In the genomic region with DNA sequence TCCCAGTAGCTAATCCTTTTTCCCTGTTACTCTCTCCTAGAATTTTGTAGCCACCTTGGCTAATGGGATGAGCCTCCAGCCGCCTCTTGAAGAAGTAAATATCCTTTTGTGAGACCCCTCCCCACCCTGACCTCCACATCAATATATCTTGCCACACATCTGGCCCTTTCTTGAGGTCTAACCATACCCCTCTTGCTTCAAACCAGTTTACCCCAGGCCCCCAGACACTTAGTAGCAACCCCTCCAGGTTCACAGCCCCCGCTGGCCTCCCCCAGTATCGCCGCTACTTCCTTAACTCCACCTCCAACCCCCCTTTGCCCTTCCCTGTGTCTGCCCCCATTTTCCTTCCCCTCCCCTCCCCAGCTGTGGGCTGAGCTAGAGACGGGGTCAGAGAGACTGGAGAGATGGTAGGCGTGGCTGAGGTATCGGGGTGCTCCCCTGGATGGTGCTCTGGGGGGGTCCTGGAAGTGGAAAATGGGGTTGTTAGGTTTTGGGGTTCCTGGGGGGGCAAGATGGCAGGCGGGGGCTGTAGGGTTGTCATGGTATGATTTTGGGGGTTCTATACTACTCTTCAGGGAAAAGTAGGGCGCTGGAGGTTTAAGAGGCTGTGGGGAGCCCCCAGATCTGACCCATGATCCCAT, we compare ENCODE assay signal across 1 cellular context.
TF ChIP-seq lines count a peak whose summit lies in the region.

No MANE protein-coding gene starts in this region.

TF ChIP-seq in IMR-90, 13 proteins besides CTCF, POLR2A, EP300 and RAD21:
- TF ChIP-seq CEBPB (IDR thresholded peaks at IDR 0.05; ENCODE audit: low read depth, low read length) (no peak), MAFK (IDR thresholded peaks at IDR 0.05; ENCODE audit: low read depth, low read length) (no peak), ELK1 (IDR thresholded peaks at IDR 0.05; ENCODE audit: borderline replicate concordance, low read depth, low read length) (no peak), MAZ (IDR thresholded peaks at IDR 0.05; ENCODE audit: borderline replicate concordance, low read depth, low read length) (no peak), FOS (IDR thresholded peaks at IDR 0.05; ENCODE audit: low read depth, low read length) (no peak), RFX5 (IDR thresholded peaks at IDR 0.05; ENCODE audit: low read depth, low read length) (no peak), SMC3 (IDR thresholded peaks at IDR 0.05; ENCODE audit: low read depth, low read length) (no peak), NFE2L2 (IDR thresholded peaks at IDR 0.05; ENCODE audit: low read depth, low read length) (no peak), RCOR1 (IDR thresholded peaks at IDR 0.05; ENCODE audit: insufficient replicate concordance, low read length) (no peak), BHLHE40 (IDR thresholded peaks at IDR 0.05; ENCODE audit: low read depth, low read length) (no peak), CHD1 (IDR thresholded peaks at IDR 0.05; ENCODE audit: low read depth, low read length) (no peak), MXI1 (IDR thresholded peaks at IDR 0.05; ENCODE audit: borderline replicate concordance, low read depth, low read length) (no peak)
- TF ChIP-seq, protein P1, sequence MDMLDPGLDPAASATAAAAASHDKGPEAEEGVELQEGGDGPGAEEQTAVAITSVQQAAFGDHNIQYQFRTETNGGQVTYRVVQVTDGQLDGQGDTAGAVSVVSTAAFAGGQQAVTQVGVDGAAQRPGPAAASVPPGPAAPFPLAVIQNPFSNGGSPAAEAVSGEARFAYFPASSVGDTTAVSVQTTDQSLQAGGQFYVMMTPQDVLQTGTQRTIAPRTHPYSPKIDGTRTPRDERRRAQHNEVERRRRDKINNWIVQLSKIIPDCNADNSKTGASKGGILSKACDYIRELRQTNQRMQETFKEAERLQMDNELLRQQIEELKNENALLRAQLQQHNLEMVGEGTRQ (IDR thresholded peaks at IDR 0.05; ENCODE audit: low read depth, low read length): no peak
